ENCODE assay signal across 23 cellular contexts in genomic region chr7:124857672-124858235, GRCh38.
DNase-seq lines count a peak whose midpoint lies in the region; ATAC-seq, FAIRE-seq and TF ChIP-seq lines count a peak whose summit lies in the region.
"Had no signal": no experiment of that assay in that cellular context is flagged by ENCODE, and none has a peak within 500 bp of the region (broad histone marks: within the 10 kb centered on the region; RNA-seq: fewer than 3 reads in every experiment).

No MANE protein-coding gene starts in this region.

- TF ChIP-seq CTCF in nephron progenitor cell (IDR thresholded peaks at IDR 0.05) (no peak), psoas muscle (IDR thresholded peaks at IDR 0.05) (no peak)
- TF ChIP-seq CTCF in activated CD8-positive, alpha-beta T cell treated with anti-CD3 and anti-CD28 coated beads for 36 hours (IDR thresholded peaks at IDR 0.05): no peak

- POLR2A ChIA-PET in activated CD8-positive, alpha-beta T cell treated with anti-CD3 and anti-CD28 coated beads for 36 hours (lab: Charles Lee): interaction anchor here (0.8 kb wide), 1 partner anchor 21 kb away, joined by 3 read pairs; no protein-coding TSS in a partner anchor

- H3K27me3 ChIP-seq in psoas muscle (ENCODE audit: insufficient read depth in 3 of 3, low read length in 2 of 3): no peaks in the 10 kb centered on the region
- H3K27me3 ChIP-seq: BE2C had no signal

- DNase-seq in GM12891 (ENCODE audit: insufficient read length, low spot score): no peak
- DNase-seq in effector memory CD8-positive, alpha-beta T cell: no peak
- DNase-seq in nephron progenitor cell: no peak
- no peak for DNase-seq in activated CD8-positive, alpha-beta T cell treated with anti-CD3 and anti-CD28 coated beads for 36 hours
- no peak for DNase-seq in psoas muscle
- no peak for DNase-seq in activated naive CD4-positive, alpha-beta T cell treated with anti-CD3 and anti-CD28 coated beads, Interleukin-2, amount 50 U/mL, for 16 hours
- DNase-seq: BE2C; CD4-positive, CD25-positive, alpha-beta regulatory T cell; COR-L47; DMS79; HCEC 1CT; Karpas-422; MV-4-11; NCI-H1105 treated with DMSO at 0.1 percent for 48 hours; NCI-H2029 treated with DMSO at 0.1 percent for 48 hours; NCI-H2171; NCI-H524 treated with DMSO at 0.1 percent for 48 hours; NCI-H82; Right ventricle myocardium superior had no signal

- H3K9me3 ChIP-seq in psoas muscle: no peaks in the 10 kb centered on the region
- H3K9me3 ChIP-seq: A549, BE2C had no signal

- intact Hi-C loops in activated CD8-positive, alpha-beta T cell treated with anti-CD3 and anti-CD28 coated beads for 36 hours (cut with micrococcal nuclease): no loop called here
- intact Hi-C loops in psoas muscle (cut with DNase I): no loop called here

- H3K36me3 Mint-ChIP-seq in effector memory CD8-positive, alpha-beta T cell (ENCODE audit: insufficient read depth): peaks cover 8% of the 10 kb centered on the region
- H3K36me3 Mint-ChIP-seq in nephron progenitor cell (ENCODE audit: low read depth): peaks cover 19% of the 10 kb centered on the region
- H3K36me3 Mint-ChIP-seq in activated CD8-positive, alpha-beta T cell treated with anti-CD3 and anti-CD28 coated beads for 36 hours (ENCODE audit: low read depth): peaks cover 29% of the 10 kb centered on the region

- no peak overlapping the region for H3K27ac ChIP-seq in psoas muscle
- H3K27ac ChIP-seq: A549 had no signal

- H3K4me3 Mint-ChIP-seq in effector memory CD8-positive, alpha-beta T cell: no peak overlapping the region
- H3K4me3 Mint-ChIP-seq in nephron progenitor cell: no peak overlapping the region
- no peak overlapping the region for H3K4me3 Mint-ChIP-seq in activated CD8-positive, alpha-beta T cell treated with anti-CD3 and anti-CD28 coated beads for 36 hours
- H3K4me3 Mint-ChIP-seq: CD4-positive, CD25-positive, alpha-beta regulatory T cell; GM23338; IgD-negative memory B cell had no signal

- no peak overlapping the region for H3K4me3 ChIP-seq in psoas muscle
- H3K4me3 ChIP-seq: A549, GM23338 had no signal

- CTCF ChIA-PET in activated CD8-positive, alpha-beta T cell treated with anti-CD3 and anti-CD28 coated beads for 36 hours (lab: Charles Lee): interaction anchor here (1.4 to 1.6 kb wide), 2 partner anchors 9 kb away, joined by 3 to 4 read pairs; no protein-coding TSS in a partner anchor

- no peak for TF ChIP-seq POLR2A in GM12891 (IDR thresholded peaks at IDR 0.05; ENCODE audit: low read depth, low read length)

- H3K4me1 Mint-ChIP-seq in effector memory CD8-positive, alpha-beta T cell (ENCODE audit: low read depth in 2 of 2): peaks cover 1 to 3% of the 10 kb centered on the region in 2 donors
- no peaks in the 10 kb centered on the region for H3K4me1 Mint-ChIP-seq in nephron progenitor cell
- H3K4me1 Mint-ChIP-seq in activated CD8-positive, alpha-beta T cell treated with anti-CD3 and anti-CD28 coated beads for 36 hours (ENCODE audit: low read depth): no peaks in the 10 kb centered on the region
- H3K4me1 Mint-ChIP-seq: GM23338 had no signal

- H3K27ac Mint-ChIP-seq in effector memory CD8-positive, alpha-beta T cell: peak overlapping the region; percentile 44
- H3K27ac Mint-ChIP-seq in nephron progenitor cell: peak overlapping the region; percentile 93
- H3K27ac Mint-ChIP-seq in activated CD8-positive, alpha-beta T cell treated with anti-CD3 and anti-CD28 coated beads for 36 hours: no peak overlapping the region
- H3K27ac Mint-ChIP-seq: GM23338, IgD-negative memory B cell had no signal

- peaks cover 0 to 17% of the 10 kb centered on the region in 2 donors for H3K36me3 ChIP-seq in psoas muscle (ENCODE audit: insufficient read depth in 1 of 2, low read depth in 1 of 2)
- H3K36me3 ChIP-seq: BE2C had no signal

- 85 to 93% (median 90%) methylated on average over 5 of the region's 5 CpGs for WGBS in psoas muscle, 3 donors

- ATAC-seq in HG02885 (IDR thresholded peaks at IDR 0.05; ENCODE audit: poor library complexity, unreplicated experiment): peak; percentile 43
- no peak for ATAC-seq in effector memory CD8-positive, alpha-beta T cell (replicated peaks)
- ATAC-seq in activated CD8-positive, alpha-beta T cell treated with anti-CD3 and anti-CD28 coated beads for 36 hours: no peak
- ATAC-seq in psoas muscle: no peak
- ATAC-seq: GM23338 had no signal

- no peak for FAIRE-seq in GM12891 (lab: Jason Lieb, UNC)
- FAIRE-seq: A549 had no signal

- H3K27me3 Mint-ChIP-seq in effector memory CD8-positive, alpha-beta T cell: no peaks in the 10 kb centered on the region
- no peaks in the 10 kb centered on the region for H3K27me3 Mint-ChIP-seq in nephron progenitor cell (ENCODE audit: low read depth, poor library complexity)
- H3K27me3 Mint-ChIP-seq in activated CD8-positive, alpha-beta T cell treated with anti-CD3 and anti-CD28 coated beads for 36 hours: no peaks in the 10 kb centered on the region
- H3K27me3 Mint-ChIP-seq: CD4-positive, CD25-positive, alpha-beta regulatory T cell; IgD-negative memory B cell had no signal

- H3K4me1 ChIP-seq in psoas muscle: no peaks in the 10 kb centered on the region
- H3K4me1 ChIP-seq: A549 had no signal

- H3K9me3 Mint-ChIP-seq in effector memory CD8-positive, alpha-beta T cell: no peaks in the 10 kb centered on the region
- no peaks in the 10 kb centered on the region for H3K9me3 Mint-ChIP-seq in nephron progenitor cell
- H3K9me3 Mint-ChIP-seq in activated CD8-positive, alpha-beta T cell treated with anti-CD3 and anti-CD28 coated beads for 36 hours: peaks cover 2% of the 10 kb centered on the region
- H3K9me3 Mint-ChIP-seq: CD4-positive, CD25-positive, alpha-beta regulatory T cell; IgD-negative memory B cell had no signal

TF ChIP-seq in GM12891, 5 proteins besides CTCF, POLR2A, EP300 and RAD21:
- no peak for TF ChIP-seq POU2F2 (IDR thresholded peaks at IDR 0.05; ENCODE audit: low read depth, low read length)
- no peak for TF ChIP-seq PAX5 (IDR thresholded peaks at IDR 0.05; ENCODE audit: insufficient read depth, low read length, severe bottlenecking)
- peak; percentile 49 for TF ChIP-seq SPI1 (IDR thresholded peaks at IDR 0.05; ENCODE audit: low read depth, low read length)
